In genomic region chr14:73570913-73571312, GRCh38 we compare ENCODE assay signal across 8 cellular contexts. TPM values are rescaled to one million over a fixed set of nuclear protein-coding genes. Genes with fewer than 3 reads are reported as not detected.
DNase-seq lines count a peak whose midpoint lies in the region; ATAC-seq and TF ChIP-seq lines count a peak whose summit lies in the region.
"Not testable (repeated sequence)": the region's sequence is repeated elsewhere in the genome, so short reads cannot be mapped to it uniquely, and the experiment has no call there.

No MANE protein-coding gene starts in this region.

- peak; percentile 65 for TF ChIP-seq CTCF in osteocyte (IDR thresholded peaks at IDR 0.05)

- not testable (repeated sequence) for H3K27me3 Mint-ChIP-seq in activated naive CD8-positive, alpha-beta T cell treated with anti-CD3 and anti-CD28 coated beads for 36 hours; osteocyte (ENCODE audit: unreplicated experiment)

- ATAC-seq in HG02588 (IDR thresholded peaks at IDR 0.05; ENCODE audit: unreplicated experiment), result peak; percentile 50

- not testable (repeated sequence) for H3K9me3 Mint-ChIP-seq in activated naive CD8-positive, alpha-beta T cell treated with anti-CD3 and anti-CD28 coated beads for 36 hours; osteocyte (ENCODE audit: unreplicated experiment)

- not testable (repeated sequence) for H3K4me3 Mint-ChIP-seq in activated naive CD8-positive, alpha-beta T cell treated with anti-CD3 and anti-CD28 coated beads for 36 hours
- peak overlapping the region; percentile 91 for H3K4me3 Mint-ChIP-seq in osteocyte (ENCODE audit: unreplicated experiment)

- peak; percentile 57 for DNase-seq in ELR (ENCODE audit: low read depth)
- peak; percentile 65 for DNase-seq in NCI-H1694 treated with DMSO at 0.1 percent for 48 hours (lab: John Stamatoyannopoulos, UW)
- DNase-seq in UCSD-AML1 (lab: John Stamatoyannopoulos, UW; ENCODE audit: unreplicated experiment), result peak; percentile 63
- DNase-seq in activated naive CD8-positive, alpha-beta T cell treated with anti-CD3 and anti-CD28 coated beads for 36 hours, result peak; percentile 68
- DNase-seq in glomerular visceral epithelial cell (ENCODE audit: extremely low spot score), result peak; percentile 33
- peak; percentile 90 for DNase-seq in osteocyte (ENCODE audit: extremely low spot score, unreplicated experiment)
- DNase-seq in superior temporal gyrus (ENCODE audit: extremely low spot score), result peak; percentile 23

- H3K36me3 Mint-ChIP-seq in activated naive CD8-positive, alpha-beta T cell treated with anti-CD3 and anti-CD28 coated beads for 36 hours, result peaks cover 35% of the 10 kb centered on the region
- peaks cover 16% of the 10 kb centered on the region for H3K36me3 Mint-ChIP-seq in osteocyte (ENCODE audit: unreplicated experiment)

- peaks cover 26% of the 10 kb centered on the region for H3K4me1 Mint-ChIP-seq in activated naive CD8-positive, alpha-beta T cell treated with anti-CD3 and anti-CD28 coated beads for 36 hours
- H3K4me1 Mint-ChIP-seq in osteocyte (ENCODE audit: unreplicated experiment), result peaks cover 33% of the 10 kb centered on the region

- H3K27ac Mint-ChIP-seq in activated naive CD8-positive, alpha-beta T cell treated with anti-CD3 and anti-CD28 coated beads for 36 hours; osteocyte (ENCODE audit: unreplicated experiment): not testable (repeated sequence)

RNA-seq across cellular contexts. Expression of gene ACOT2, which starts 1.9 kb away (rescaled TPM):
- total RNA-seq in activated naive CD8-positive, alpha-beta T cell treated with anti-CD3 and anti-CD28 coated beads for 36 hours, result 10 to 100 TPM; 13.2 to 13.8 TPM
- 37.7 and 39.4 TPM in 2 replicates for total RNA-seq in osteocyte

RNA-seq across cellular contexts. Expression of gene HEATR4, which starts 12.2 kb away (rescaled TPM):
- not detected for total RNA-seq in activated naive CD8-positive, alpha-beta T cell treated with anti-CD3 and anti-CD28 coated beads for 36 hours
- 0.46 TPM in 1 of 2 replicates, not detected in the other for total RNA-seq in osteocyte

RNA-seq across cellular contexts. Expression of gene ACOT4, which starts 20.8 kb away (rescaled TPM):
- total RNA-seq in activated naive CD8-positive, alpha-beta T cell treated with anti-CD3 and anti-CD28 coated beads for 36 hours, result 1 to 10 TPM; 2.0 to 2.4 TPM
- 1.3 and 1.4 TPM in 2 replicates for total RNA-seq in osteocyte

RNA-seq across cellular contexts. Expression of gene ACOT1, which starts 34.0 kb away (rescaled TPM):
- total RNA-seq in activated naive CD8-positive, alpha-beta T cell treated with anti-CD3 and anti-CD28 coated beads for 36 hours, result 1 to 10 TPM; 1.4 to 1.5 TPM
- 8.7 and 9.4 TPM in 2 replicates for total RNA-seq in osteocyte

RNA-seq across cellular contexts. Expression of gene ACOT6, which starts 41.4 kb away (rescaled TPM):
- total RNA-seq in activated naive CD8-positive, alpha-beta T cell treated with anti-CD3 and anti-CD28 coated beads for 36 hours, result not detected
- not detected in 2 replicates for total RNA-seq in osteocyte

Comparison
In these comparisons a context has a peak if more than half of its experiments do, and no peak if none do; other contexts are left out.
1. Peak in every context shown above with its lines: DNase-seq and ATAC-seq.
2. DNase-seq: peak in every context shown above with its lines; median percentile 90 in osteocyte; 68 in activated naive CD8-positive, alpha-beta T cell treated with anti-CD3 and anti-CD28 coated beads for 36 hours; 65 in NCI-H1694 treated with DMSO at 0.1 percent for 48 hours; 63 in UCSD-AML1; 57 in ELR; 33 in glomerular visceral epithelial cell; 23 in superior temporal gyrus.